10 cellular contexts compared by ENCODE assay signal in the genomic region with DNA sequence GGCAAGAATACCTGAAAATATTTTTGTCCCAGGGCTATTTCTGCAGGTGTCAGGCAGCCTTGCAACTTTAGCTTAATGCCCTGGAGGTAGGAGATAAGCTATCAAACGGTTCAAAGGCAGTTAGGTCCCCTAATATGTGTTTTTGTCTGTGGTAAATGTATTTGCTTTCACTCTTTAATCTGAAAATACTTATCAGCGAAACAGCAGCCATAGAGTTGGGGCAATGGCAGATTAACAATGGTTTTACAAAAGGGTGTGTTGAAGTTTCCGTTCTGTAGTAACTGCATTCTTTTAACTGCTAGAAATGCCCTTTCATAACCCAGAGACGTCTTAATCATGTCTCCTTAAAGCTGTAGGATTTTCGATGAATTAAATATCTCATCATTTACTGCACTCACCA.
DNase-seq lines count a peak whose midpoint lies in the region; ATAC-seq, FAIRE-seq and TF ChIP-seq lines count a peak whose summit lies in the region.
"Had no signal": no experiment of that assay in that cellular context is flagged by ENCODE, and none has a peak within 500 bp of the region (broad histone marks: within the 10 kb centered on the region; RNA-seq: fewer than 3 reads in every experiment).

No MANE protein-coding gene starts in this region.

- H3K36me3 Mint-ChIP-seq in CD14-positive monocyte (no peaks in the 10 kb centered on the region), mesothelial cell of epicardium (no peaks in the 10 kb centered on the region)
- H3K36me3 Mint-ChIP-seq in naive thymus-derived CD8-positive, alpha-beta T cell = no peaks in the 10 kb centered on the region

- SMC1A ChIA-PET in GM12878 (lab: Charles Lee; ENCODE audit: uncharacterized antibody, unreplicated experiment) = interaction anchor here (0.8 to 1.6 kb wide), 4 partner anchors 9 to 555 kb away, joined by 3 to 6 read pairs (median 4); no protein-coding TSS in a partner anchor

- POLR2A ChIA-PET in GM12878 (lab: Charles Lee) = interaction anchor here (0.5 kb wide), 1 partner anchor 528 kb away, joined by 3 read pairs; no protein-coding TSS in a partner anchor
- POLR2A ChIA-PET in naive thymus-derived CD8-positive, alpha-beta T cell (lab: Charles Lee) = interaction anchor here (0.8 to 1.2 kb wide), 3 partner anchors 32 to 265 kb away, joined by 3 to 5 read pairs (median 5); a partner anchor contains a TSS

- no peak for TF ChIP-seq RAD21 in GM12878 (IDR thresholded peaks at IDR 0.05; ENCODE audit: insufficient read depth, low read depth, low read length)

- TF ChIP-seq EP300 in GM12878 (IDR thresholded peaks at IDR 0.05; ENCODE audit: borderline replicate concordance in 1 of 2, control insufficient read depth in 1 of 2, low read depth in 2 of 2, low read length in 2 of 2) = no peak

- TF ChIP-seq CTCF in CD14-positive monocyte (IDR thresholded peaks at IDR 0.05) = no peak
- no peak for TF ChIP-seq CTCF in GM12878 (IDR thresholded peaks at IDR 0.05 in 2 of 3, conservative IDR thresholded peaks at IDR 0.05 in 1 of 3; ENCODE audit: control insufficient read depth in 2 of 3, extremely low read depth in 1 of 3, insufficient read depth in 1 of 3, low read depth in 3 of 3, low read length in 3 of 3)
- no peak for TF ChIP-seq CTCF in mesothelial cell of epicardium (IDR thresholded peaks at IDR 0.05; ENCODE audit: unreplicated experiment)

- no peak overlapping the region; the same call in 1 of the 2 replicates for H2AFZ ChIP-seq in GM12878 (ENCODE audit: control insufficient read depth, low read depth, low read length)

- FAIRE-seq in GM12878 (lab: Jason Lieb, UNC) = peak; percentile 44

- no peak overlapping the region for H3K27ac ChIP-seq in GM12878 (ENCODE audit: control insufficient read depth, insufficient read depth)

- H3K4me3 Mint-ChIP-seq in CD14-positive monocyte (peak overlapping the region; percentile 37 to 75), mesothelial cell of epicardium (no peak overlapping the region)
- H3K4me3 Mint-ChIP-seq in naive thymus-derived CD8-positive, alpha-beta T cell = peak overlapping the region; percentile 9 to 78 (median 68)

- H3K4me2 ChIP-seq in GM12878 (ENCODE audit: control insufficient read depth, insufficient read depth) = no peak overlapping the region

- peaks cover 0 to under 1% (median 0%) of the 10 kb centered on the region in 3 donors for H3K27me3 Mint-ChIP-seq in CD14-positive monocyte (ENCODE audit: low read depth in 3 of 3)
- no peaks in the 10 kb centered on the region for H3K27me3 Mint-ChIP-seq in naive thymus-derived CD8-positive, alpha-beta T cell
- no peaks in the 10 kb centered on the region for H3K27me3 Mint-ChIP-seq in mesothelial cell of epicardium (ENCODE audit: low read depth)

- H3K36me3 ChIP-seq in MG63 (no peaks in the 10 kb centered on the region), GM12878 (ENCODE audit: control insufficient read depth in 2 of 2, insufficient read depth in 2 of 2, low read length in 1 of 2) (no peaks in the 10 kb centered on the region)

- no peak overlapping the region for H3K9ac ChIP-seq in GM12878 (ENCODE audit: control insufficient read depth, insufficient read depth, low read length)

- H3K4me1 Mint-ChIP-seq in CD14-positive monocyte (peaks cover 44% of the 10 kb centered on the region), mesothelial cell of epicardium (peaks cover 19% of the 10 kb centered on the region)
- peaks cover 10 to 40% (median 25%) of the 10 kb centered on the region in 4 donors for H3K4me1 Mint-ChIP-seq in naive thymus-derived CD8-positive, alpha-beta T cell

- no TSS peak for BruUV-seq in GM12878 (replicated peaks; lab: Mats Ljungman, UMichigan)

- intact Hi-C loops in CD14-positive monocyte (cut with micrococcal nuclease) (loop anchor here in 1 of 2 donors (10.0 kb wide), 1 partner anchor 133 kb away; no protein-coding TSS in a partner anchor), GM12878 (cut with micrococcal nuclease; ENCODE audit: unreplicated experiment) (no loop called here)

- DNase-seq in CD14-positive monocyte (ENCODE audit: low spot score) (no peak), MG63 (no peak), GM12878 (ENCODE audit: low read depth, low spot score) (no peak), NCI-H524 treated with DMSO at 0.1 percent for 48 hours (lab: John Stamatoyannopoulos, UW) (no peak), mesothelial cell of epicardium (ENCODE audit: low spot score in 2 of 2, unreplicated experiment in 2 of 2) (no peak)
- peak in 1 of 10 donors; percentile 3 for DNase-seq in naive thymus-derived CD8-positive, alpha-beta T cell
- no peak for DNase-seq in effector CD8-positive, alpha-beta T cell (lab: John Stamatoyannopoulos, UW)
- DNase-seq: DMS 273 treated with DMSO at 0.1 percent for 48 hours; stimulated activated CD4-positive, alpha-beta T cell treated with anti-CD3 and anti-CD28 coated beads, Interleukin-4, amount 100 ng/mL, for 4 hours had no signal

- no peaks in the 10 kb centered on the region for H3K79me2 ChIP-seq in GM12878 (ENCODE audit: control insufficient read depth, insufficient read depth, low read length)

- CTCF ChIA-PET in GM12878 (lab: Yijun Ruan, JAX) = interaction anchor here (0.6 to 2.1 kb wide), 4 partner anchors 14 to 1742 kb away, joined by 3 to 6 read pairs (median 4); a partner anchor contains a TSS

- in situ Hi-C loops in GM12878 (cut with MboI) = no loop called here

- H3K9me3 ChIP-seq in MG63 (no peaks in the 10 kb centered on the region), GM12878 (replicated peaks; ENCODE audit: control insufficient read depth, insufficient read depth, low read length) (no peaks in the 10 kb centered on the region)

- H3K4me3 ChIP-seq in MG63 (peak overlapping the region; percentile 7), GM12878 (no peak overlapping the region)

- WGBS in GM12878 (ENCODE audit: insufficient coverage, insufficient replicate concordance, low lambda C conversion rate, missing lambda C conversion rate) = 57% methylated on average over 5 of the region's 5 CpGs

- H3K4me1 ChIP-seq in GM12878 (ENCODE audit: control insufficient read depth, insufficient read depth, low read length) = no peaks in the 10 kb centered on the region

- no peaks in the 10 kb centered on the region for H3K27me3 ChIP-seq in MG63
- no peaks in the 10 kb centered on the region for H3K27me3 ChIP-seq in GM12878 (replicated peaks in 1 of 2; ENCODE audit: control insufficient read depth in 2 of 2, insufficient read depth in 2 of 2, low read length in 1 of 2)

- no peak for TF ChIP-seq POLR2A in GM12878 (IDR thresholded peaks at IDR 0.05; ENCODE audit: low read depth, low read length)

- H3K9me3 Mint-ChIP-seq in CD14-positive monocyte (peaks cover 0 to 2% (median 0%) of the 10 kb centered on the region in 7 donors), mesothelial cell of epicardium (peaks cover 8% of the 10 kb centered on the region)
- H3K9me3 Mint-ChIP-seq in naive thymus-derived CD8-positive, alpha-beta T cell = peaks cover 0 to under 1% (median 0%) of the 10 kb centered on the region in 9 donors

- H3K27ac Mint-ChIP-seq in CD14-positive monocyte (peak overlapping the region; percentile 79 to 91 (median 83)), mesothelial cell of epicardium (no peak overlapping the region)
- peak overlapping the region; percentile 26 to 84 (median 74) for H3K27ac Mint-ChIP-seq in naive thymus-derived CD8-positive, alpha-beta T cell

- RAD21 ChIA-PET in GM12878 (lab: Charles Lee; ENCODE audit: unreplicated experiment) = no interaction called here

- no peaks in the 10 kb centered on the region for H4K20me1 ChIP-seq in GM12878 (ENCODE audit: control insufficient read depth, insufficient read depth)

- ATAC-seq in GM12878 (no peak), HG03025 (IDR thresholded peaks at IDR 0.05; ENCODE audit: low FRiP score, unreplicated experiment) (no peak)
- peak in 1 of 2 donors; percentile 25 for ATAC-seq in naive thymus-derived CD8-positive, alpha-beta T cell

TF ChIP-seq in GM12878, 131 proteins besides CTCF, POLR2A, EP300 and RAD21:
- TF ChIP-seq SMAD1 (IDR thresholded peaks at IDR 0.05; ENCODE audit: low read depth, partially characterized antibody) (no peak), SMARCA5 (IDR thresholded peaks at IDR 0.05) (no peak), NR2F1 (conservative IDR thresholded peaks at IDR 0.05) (no peak), RELA (IDR thresholded peaks at IDR 0.05; ENCODE audit: borderline replicate concordance, partially characterized antibody) (no peak)
- TF ChIP-seq, protein P1, sequence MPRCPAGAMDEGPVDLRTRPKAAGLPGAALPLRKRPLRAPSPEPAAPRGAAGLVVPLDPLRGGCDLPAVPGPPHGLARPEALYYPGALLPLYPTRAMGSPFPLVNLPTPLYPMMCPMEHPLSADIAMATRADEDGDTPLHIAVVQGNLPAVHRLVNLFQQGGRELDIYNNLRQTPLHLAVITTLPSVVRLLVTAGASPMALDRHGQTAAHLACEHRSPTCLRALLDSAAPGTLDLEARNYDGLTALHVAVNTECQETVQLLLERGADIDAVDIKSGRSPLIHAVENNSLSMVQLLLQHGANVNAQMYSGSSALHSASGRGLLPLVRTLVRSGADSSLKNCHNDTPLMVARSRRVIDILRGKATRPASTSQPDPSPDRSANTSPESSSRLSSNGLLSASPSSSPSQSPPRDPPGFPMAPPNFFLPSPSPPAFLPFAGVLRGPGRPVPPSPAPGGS (IDR thresholded peaks at IDR 0.05; ENCODE audit: borderline replicate concordance, insufficient read depth, low read depth, low read length, poor library complexity, severe bottlenecking) = no peak
